Comparison of ENCODE assay signal across 11 cellular contexts in the genomic region with DNA sequence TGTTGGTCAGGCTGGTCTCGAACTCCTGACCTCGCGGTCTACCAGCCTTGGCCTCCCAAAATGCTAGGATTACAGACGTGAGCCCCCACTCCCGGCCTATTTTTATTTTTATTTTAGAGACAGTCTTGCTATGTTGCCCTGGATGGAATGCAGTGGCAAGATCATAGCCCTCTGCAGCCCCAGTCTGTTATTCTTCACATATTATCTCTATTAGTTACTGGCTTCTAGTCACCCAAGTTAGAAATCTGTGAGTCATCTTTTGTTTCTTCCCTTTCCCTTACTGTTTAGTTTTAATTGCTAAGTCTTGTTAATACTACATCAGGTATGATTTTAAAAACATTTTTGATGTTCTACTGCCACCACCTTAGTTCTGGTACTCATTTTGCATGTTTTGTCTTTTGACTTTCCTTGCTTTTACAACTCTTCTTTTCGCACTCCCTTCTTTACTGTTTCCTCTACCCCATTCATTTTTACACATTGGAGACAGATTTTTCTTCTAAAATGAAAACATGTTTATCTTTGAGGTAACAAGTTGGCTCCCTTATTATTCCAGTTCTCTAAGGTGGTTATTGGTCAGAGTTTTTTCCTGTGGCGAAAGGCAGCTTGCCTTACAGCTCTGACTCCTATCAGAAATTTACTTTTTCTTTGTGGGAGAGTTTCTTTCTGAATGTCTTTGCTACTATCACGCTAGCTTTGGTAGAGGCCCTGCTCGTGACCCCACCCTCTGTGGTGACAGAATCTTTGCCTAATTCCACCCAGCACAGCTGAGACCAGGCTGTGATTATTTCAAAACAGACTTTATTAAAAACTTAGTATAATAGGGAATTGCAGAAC. TPM values are rescaled to one million over a fixed set of nuclear protein-coding genes. Genes with fewer than 3 reads are reported as not detected.
DNase-seq lines count a peak whose midpoint lies in the region; ATAC-seq, FAIRE-seq and TF ChIP-seq lines count a peak whose summit lies in the region.
"Had no signal": no experiment of that assay in that cellular context is flagged by ENCODE, and none has a peak within 500 bp of the region (broad histone marks: within the 10 kb centered on the region; RNA-seq: fewer than 3 reads in every experiment).

No MANE protein-coding gene starts in this region.

- no peak for ATAC-seq in CD4-positive, alpha-beta T cell (ENCODE audit: poor library complexity)
- ATAC-seq in HepG2 (no peak), GM18511 (IDR thresholded peaks at IDR 0.05; ENCODE audit: unreplicated experiment) (no peak)

- TF ChIP-seq CTCF in CD4-positive, alpha-beta T cell (IDR thresholded peaks at IDR 0.05), result no peak
- TF ChIP-seq CTCF in cardiac fibroblast (IDR thresholded peaks at IDR 0.05; ENCODE audit: low read depth, low read length), result no peak
- no peak for TF ChIP-seq CTCF in HepG2 (CRISPR knock-in tag; IDR thresholded peaks at IDR 0.05)

- H3K9me3 ChIP-seq in CD4-positive, alpha-beta T cell (ENCODE audit: control insufficient read depth, low read length), result no peaks in the 10 kb centered on the region
- H3K9me3 ChIP-seq in muscle layer of duodenum (ENCODE audit: control insufficient read depth in 1 of 2, low read length in 2 of 2) (no peaks in the 10 kb centered on the region), HepG2 (ENCODE audit: low read length) (no peaks in the 10 kb centered on the region)

- no peak overlapping the region for H2AFZ ChIP-seq in HepG2 (ENCODE audit: low read length)

- H3K79me2 ChIP-seq in HepG2 (ENCODE audit: insufficient read depth, low read length), result peaks cover 19% of the 10 kb centered on the region

- H4K20me1 ChIP-seq in HepG2 (ENCODE audit: insufficient read depth, low read length), result no peaks in the 10 kb centered on the region; the same call in 1 of the 2 replicates

- in situ Hi-C loops in HepG2 (cut with HindIII; ENCODE audit: extremely low pct_ligation_motif_present, low pct_unique_long_range_greater_than_20kb), result loop anchor here (10.0 kb wide), 2 partner anchors 63 to 93 kb away; a partner anchor contains a TSS

- H3K4me1 ChIP-seq in muscle layer of duodenum (ENCODE audit: control insufficient read depth in 1 of 2, insufficient read depth in 2 of 2, low read length in 2 of 2), result peaks cover 0 to 17% of the 10 kb centered on the region in 2 donors
- H3K4me1 ChIP-seq in HepG2 (ENCODE audit: insufficient read depth, low read length), result peaks cover 13% of the 10 kb centered on the region

- peaks cover 22% of the 10 kb centered on the region for H3K36me3 Mint-ChIP-seq in CD4-positive, alpha-beta T cell (ENCODE audit: low read depth)

- H3K27ac Mint-ChIP-seq in CD4-positive, alpha-beta T cell, result peak overlapping the region; percentile 71

- no peak overlapping the region for H3K9ac ChIP-seq in HepG2 (ENCODE audit: insufficient read depth, low read depth, low read length)

- no peak for FAIRE-seq in HepG2 (lab: Jason Lieb, UNC)

- no peak overlapping the region for H3K4me2 ChIP-seq in HepG2 (ENCODE audit: low read depth, low read length)

- H3K4me3 Mint-ChIP-seq in CD4-positive, alpha-beta T cell, result peak overlapping the region; percentile 11

- H3K36me3 ChIP-seq in muscle layer of duodenum (ENCODE audit: control insufficient read depth in 1 of 2, insufficient read depth in 2 of 2, low read length in 2 of 2), result peaks cover 0 to 6% of the 10 kb centered on the region in 2 donors
- H3K36me3 ChIP-seq in HepG2 (replicated peaks in 1 of 2; ENCODE audit: control insufficient read depth in 1 of 2, insufficient read depth in 2 of 2, low read length in 2 of 2), result peaks cover 3 to 13% of the 10 kb centered on the region in 2 experiments; a peak in 4 of 5 replicates

- H3K27me3 ChIP-seq in CD4-positive, alpha-beta T cell (ENCODE audit: control insufficient read depth, insufficient read depth, low read length), result no peaks in the 10 kb centered on the region
- H3K27me3 ChIP-seq in muscle layer of duodenum (ENCODE audit: low read depth, low read length), result no peaks in the 10 kb centered on the region
- no peaks in the 10 kb centered on the region for H3K27me3 ChIP-seq in HepG2 (ENCODE audit: control insufficient read depth in 1 of 2, insufficient read depth in 2 of 2, low read length in 2 of 2)
- H3K27me3 ChIP-seq: tibial nerve had no signal

- WGBS in HepG2 (ENCODE audit: low lambda C conversion rate), result 98% methylated on average over 9 of the region's 9 CpGs

- no peak overlapping the region for H3K27ac ChIP-seq in CD4-positive, alpha-beta T cell (ENCODE audit: low read depth, low read length)
- H3K27ac ChIP-seq in muscle layer of duodenum (ENCODE audit: low read length) (peak overlapping the region; percentile 59), HepG2 (ENCODE audit: extremely low read length, insufficient read depth, low read length) (no peak overlapping the region)
- H3K27ac ChIP-seq: tibial nerve had no signal

- intact Hi-C loops in CD4-positive, alpha-beta T cell (cut with DNase I, micrococcal nuclease), result no loop called here
- intact Hi-C loops in HepG2 (cut with micrococcal nuclease; ENCODE audit: unreplicated experiment), result no loop called here

- TF ChIP-seq EP300 in HepG2 (IDR thresholded peaks at IDR 0.05; ENCODE audit: low read depth in 2 of 2, low read length in 2 of 2) (no peak), HepG2 (CRISPR knock-in tag; IDR thresholded peaks at IDR 0.05; ENCODE audit: borderline replicate concordance) (no peak)

- no peaks in the 10 kb centered on the region for H3K9me3 Mint-ChIP-seq in CD4-positive, alpha-beta T cell

- no peaks in the 10 kb centered on the region for H3K27me3 Mint-ChIP-seq in CD4-positive, alpha-beta T cell

- no peak for TF ChIP-seq RAD21 in HepG2 (CRISPR knock-in tag; IDR thresholded peaks at IDR 0.05)

- POLR2A ChIA-PET in CD4-positive, alpha-beta T cell (lab: Charles Lee), result no interaction called here
- POLR2A ChIA-PET in HepG2 (lab: Yijun Ruan, JAX), result no interaction called here

- no peak for TF ChIP-seq POLR2A in HepG2 (IDR thresholded peaks at IDR 0.05; ENCODE audit: insufficient read depth in 1 of 2, low read depth in 2 of 2, low read length in 2 of 2)

- DNase-seq in CD4-positive, alpha-beta T cell, result no peak
- DNase-seq in M059J (ENCODE audit: low read depth), result peak; percentile 88
- DNase-seq in cardiac fibroblast (ENCODE audit: low read depth in 2 of 2), result peak; percentile 66 to 83
- no peak for DNase-seq in DMS114 treated with DMSO at 0.1 percent for 48 hours (lab: John Stamatoyannopoulos, UW; ENCODE audit: unreplicated experiment)
- DNase-seq in HepG2 (ENCODE audit: low spot score), result no peak
- DNase-seq in activated CD4-positive, alpha-beta T cell treated with anti-CD3 and anti-CD28 coated beads for 48 hours, result no peak
- DNase-seq: NCI-H69, T-helper 1 cell had no signal

- CTCF ChIA-PET in CD4-positive, alpha-beta T cell (lab: Charles Lee), result no interaction called here
- CTCF ChIA-PET in HepG2 (lab: Yijun Ruan, JAX; ENCODE audit: low intra/inter-chr PET ratio, low total read pairs), result no interaction called here

- no TSS peak for BruUV-seq in HepG2 (replicated peaks; lab: Mats Ljungman, UMichigan)

- H3K4me3 ChIP-seq in cardiac fibroblast (replicated peaks in 1 of 2; ENCODE audit: low read depth in 2 of 2, low read length in 2 of 2) (peak overlapping the region in 1 of 2 donors; percentile 3), muscle layer of duodenum (ENCODE audit: low read depth in 1 of 2, low read length in 2 of 2) (no peak overlapping the region), HepG2 (replicated peaks in 1 of 3; ENCODE audit: insufficient read depth in 1 of 3, low read depth in 2 of 3, low read length in 3 of 3) (no peak overlapping the region)
- H3K4me3 ChIP-seq: tibial nerve had no signal

- H3K4me1 Mint-ChIP-seq in CD4-positive, alpha-beta T cell (ENCODE audit: low read depth), result peaks cover 49% of the 10 kb centered on the region

TF ChIP-seq in HepG2, 621 proteins besides CTCF, POLR2A, EP300 and RAD21 (continues in another document):
- TF ChIP-seq, protein P1, sequence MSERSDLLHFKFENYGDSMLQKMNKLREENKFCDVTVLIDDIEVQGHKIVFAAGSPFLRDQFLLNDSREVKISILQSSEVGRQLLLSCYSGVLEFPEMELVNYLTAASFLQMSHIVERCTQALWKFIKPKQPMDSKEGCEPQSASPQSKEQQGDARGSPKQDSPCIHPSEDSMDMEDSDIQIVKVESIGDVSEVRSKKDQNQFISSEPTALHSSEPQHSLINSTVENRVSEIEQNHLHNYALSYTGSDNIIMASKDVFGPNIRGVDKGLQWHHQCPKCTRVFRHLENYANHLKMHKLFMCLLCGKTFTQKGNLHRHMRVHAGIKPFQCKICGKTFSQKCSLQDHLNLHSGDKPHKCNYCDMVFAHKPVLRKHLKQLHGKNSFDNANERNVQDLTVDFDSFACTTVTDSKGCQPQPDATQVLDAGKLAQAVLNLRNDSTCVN (CRISPR knock-in tag; IDR thresholded peaks at IDR 0.05; ENCODE audit: borderline replicate concordance), result no peak
- TF ChIP-seq REPIN1 (CRISPR knock-in tag; IDR thresholded peaks at IDR 0.05; ENCODE audit: borderline replicate concordance, low read depth) (no peak), PHF20 (CRISPR knock-in tag; IDR thresholded peaks at IDR 0.05) (no peak)

RNA-seq across cellular contexts. Expression of a gene that starts 19.5 kb away (rescaled TPM):
- 10 to 100 TPM; 37.0 to 39.9 TPM for total RNA-seq in CD4-positive, alpha-beta T cell
- 20.1 and 36.1 TPM in 2 replicates for total RNA-seq in M059J (2014; rRNA removed; shearing (Covaris generic))
- total RNA-seq in HepG2 (2016; rRNA removed; fragmentation: Illumina TruSeq; extraction: Trizol), result 37.6 and 51.6 TPM in 2 replicates
- 22.6 and 26.8 TPM in 2 replicates for total RNA-seq in HepG2 (2016; cell fraction: cytosol; rRNA removed; fragmentation: Illumina TruSeq; extraction: Trizol; ENCODE audit: low read depth)
- total RNA-seq in HepG2 (2016; cell fraction: insoluble cytoplasmic fraction; rRNA removed; fragmentation: Illumina TruSeq; extraction: Trizol), result 33.4 and 48.1 TPM in 2 replicates
- total RNA-seq in HepG2 (2016; cell fraction: membrane; rRNA removed; fragmentation: Illumina TruSeq; extraction: Trizol), result 30.0 and 34.8 TPM in 2 replicates
- 45.4 and 47.7 TPM in 2 replicates for total RNA-seq in HepG2 (2016; cell fraction: nucleus; rRNA removed; fragmentation: Illumina TruSeq; extraction: Trizol)
- 12.3 and 13.9 TPM in 2 replicates for polyA plus RNA-seq in HepG2 (2011; rRNA removed)
- 6.8 and 9.2 TPM in 2 replicates for polyA plus RNA-seq in HepG2 (2011; cell fraction: cytosol; rRNA removed)
- polyA plus RNA-seq in HepG2 (2011; cell fraction: nucleus; rRNA removed), result 11.1 and 11.2 TPM in 2 replicates
- polyA plus RNA-seq in HepG2 (2012), result 14.5 and 14.8 TPM in 2 replicates
- polyA plus RNA-seq in HepG2 (2016; cell fraction: cytosol; fragmentation: Illumina TruSeq; extraction: Trizol; ENCODE audit: low read depth), result 1.1 and 1.5 TPM in 2 replicates
- 32.0 and 37.5 TPM in 2 replicates for polyA plus RNA-seq in HepG2 (2016; cell fraction: insoluble cytoplasmic fraction; fragmentation: Illumina TruSeq; extraction: Trizol; ENCODE audit: low read depth)
- 5.4 and 7.4 TPM in 2 replicates for polyA plus RNA-seq in HepG2 (2016; cell fraction: membrane; fragmentation: Illumina TruSeq; extraction: Trizol; ENCODE audit: low read depth)
- polyA plus RNA-seq in HepG2 (2016; cell fraction: nucleus; fragmentation: Illumina TruSeq; extraction: Trizol; ENCODE audit: insufficient read depth, low read depth), result 29.1 and 31.0 TPM in 2 replicates
- 19.0 and 28.5 TPM in 2 replicates for polyA minus RNA-seq in HepG2 (2011; rRNA and poly(A)+ RNA removed; ENCODE audit: low replicate concordance)
- 26.1 and 31.7 TPM in 2 replicates for polyA minus RNA-seq in HepG2 (2011; cell fraction: cytosol; rRNA and poly(A)+ RNA removed)
- polyA minus RNA-seq in HepG2 (2011; cell fraction: nucleus; rRNA and poly(A)+ RNA removed), result 54.6 and 57.8 TPM in 2 replicates

Comparison
In these comparisons a context has a peak if more than half of its experiments do, and no peak if none do; other contexts are left out.
1. DNase-seq: peak in M059J (single experiment) and cardiac fibroblast (2 of 2); none in CD4-positive, alpha-beta T cell (0 of 10), DMS114 treated with DMSO at 0.1 percent for 48 hours (single experiment), HepG2 (single experiment) and activated CD4-positive, alpha-beta T cell treated with anti-CD3 and anti-CD28 coated beads for 48 hours (single experiment).